In the genomic region with DNA sequence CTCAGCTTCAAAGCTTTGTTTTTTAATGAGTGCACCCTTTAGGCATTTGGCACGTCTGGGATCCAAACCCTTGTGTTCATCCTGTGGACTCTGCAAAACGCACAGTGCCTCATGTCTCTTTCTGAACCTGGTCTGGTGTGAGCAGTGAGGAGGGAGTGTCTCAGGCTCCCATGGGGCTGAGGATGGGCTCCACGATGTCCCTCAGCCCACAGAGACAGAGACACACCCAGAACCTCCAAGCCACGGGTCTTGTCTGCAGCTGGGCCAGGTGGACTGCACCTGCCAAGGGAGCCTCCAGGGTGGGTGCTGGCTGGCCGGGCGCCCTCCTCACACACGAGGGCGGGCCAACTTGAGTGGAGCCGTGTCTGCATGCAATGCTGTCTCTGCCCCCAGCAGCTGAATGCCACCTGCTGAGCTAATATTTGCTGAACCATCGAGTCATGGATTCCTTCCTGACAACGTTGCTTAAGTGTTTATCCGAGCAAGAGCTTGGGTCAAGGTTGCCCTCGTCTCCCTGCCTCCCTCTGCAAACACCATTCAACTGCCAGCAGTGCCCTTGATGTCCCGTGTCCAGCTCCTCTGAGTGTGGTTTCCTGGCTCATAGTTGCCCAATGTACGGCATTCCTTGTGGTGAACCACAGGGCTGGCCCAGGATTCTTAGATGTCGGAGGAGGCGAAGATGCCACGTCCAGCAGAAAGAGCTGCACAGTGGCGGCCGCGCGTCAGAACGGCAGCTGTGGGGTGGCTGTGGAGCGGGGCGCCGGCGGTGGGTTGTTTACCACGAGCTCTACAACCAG, we compare ENCODE assay signal across 1 cellular context.
TF ChIP-seq lines count a peak whose summit lies in the region.

No MANE protein-coding gene starts in this region.

TF ChIP-seq in HepG2, 621 proteins besides CTCF, POLR2A, EP300 and RAD21 (continued from another document and continues in another):
- TF ChIP-seq SMARCC2 (IDR thresholded peaks at IDR 0.05) = no peak
- TF ChIP-seq, protein P1, sequence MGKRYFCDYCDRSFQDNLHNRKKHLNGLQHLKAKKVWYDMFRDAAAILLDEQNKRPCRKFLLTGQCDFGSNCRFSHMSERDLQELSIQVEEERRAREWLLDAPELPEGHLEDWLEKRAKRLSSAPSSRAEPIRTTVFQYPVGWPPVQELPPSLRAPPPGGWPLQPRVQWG (CRISPR knock-in tag; IDR thresholded peaks at IDR 0.05; ENCODE audit: borderline replicate concordance, low read depth) = 0 out of 2 replicates have a peak, but pooled peaks have one; percentile 49
- TF ChIP-seq ZNF788 (CRISPR knock-in tag; IDR thresholded peaks at IDR 0.05; ENCODE audit: borderline replicate concordance) = peak; percentile 98
- TF ChIP-seq NCOA1 (CRISPR knock-in tag; IDR thresholded peaks at IDR 0.05) = peak; percentile 81
- TF ChIP-seq KLF13 (CRISPR knock-in tag; IDR thresholded peaks at IDR 0.05) = no peak
- no peak for TF ChIP-seq THAP9 (CRISPR knock-in tag; IDR thresholded peaks at IDR 0.05; ENCODE audit: borderline replicate concordance)
- TF ChIP-seq, protein P2, sequence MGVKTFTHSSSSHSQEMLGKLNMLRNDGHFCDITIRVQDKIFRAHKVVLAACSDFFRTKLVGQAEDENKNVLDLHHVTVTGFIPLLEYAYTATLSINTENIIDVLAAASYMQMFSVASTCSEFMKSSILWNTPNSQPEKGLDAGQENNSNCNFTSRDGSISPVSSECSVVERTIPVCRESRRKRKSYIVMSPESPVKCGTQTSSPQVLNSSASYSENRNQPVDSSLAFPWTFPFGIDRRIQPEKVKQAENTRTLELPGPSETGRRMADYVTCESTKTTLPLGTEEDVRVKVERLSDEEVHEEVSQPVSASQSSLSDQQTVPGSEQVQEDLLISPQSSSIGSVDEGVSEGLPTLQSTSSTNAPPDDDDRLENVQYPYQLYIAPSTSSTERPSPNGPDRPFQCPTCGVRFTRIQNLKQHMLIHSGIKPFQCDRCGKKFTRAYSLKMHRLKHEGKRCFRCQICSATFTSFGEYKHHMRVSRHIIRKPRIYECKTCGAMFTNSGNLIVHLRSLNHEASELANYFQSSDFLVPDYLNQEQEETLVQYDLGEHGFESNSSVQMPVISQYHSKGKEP (CRISPR knock-in tag; IDR thresholded peaks at IDR 0.05) = 0 out of 2 replicates have a peak, but pooled peaks have one; percentile 58
- no peak for TF ChIP-seq RARG (CRISPR knock-in tag; IDR thresholded peaks at IDR 0.05; ENCODE audit: low read depth)
- TF ChIP-seq ZNF703 (CRISPR knock-in tag; IDR thresholded peaks at IDR 0.05; ENCODE audit: borderline replicate concordance) = 0 out of 2 replicates have a peak, but pooled peaks have one; percentile 71
- TF ChIP-seq ZFP36 (IDR thresholded peaks at IDR 0.05; ENCODE audit: borderline replicate concordance, low read depth, low read length, partially characterized antibody) = no peak
- TF ChIP-seq, protein P3, sequence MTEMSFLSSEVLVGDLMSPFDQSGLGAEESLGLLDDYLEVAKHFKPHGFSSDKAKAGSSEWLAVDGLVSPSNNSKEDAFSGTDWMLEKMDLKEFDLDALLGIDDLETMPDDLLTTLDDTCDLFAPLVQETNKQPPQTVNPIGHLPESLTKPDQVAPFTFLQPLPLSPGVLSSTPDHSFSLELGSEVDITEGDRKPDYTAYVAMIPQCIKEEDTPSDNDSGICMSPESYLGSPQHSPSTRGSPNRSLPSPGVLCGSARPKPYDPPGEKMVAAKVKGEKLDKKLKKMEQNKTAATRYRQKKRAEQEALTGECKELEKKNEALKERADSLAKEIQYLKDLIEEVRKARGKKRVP (CRISPR knock-in tag; IDR thresholded peaks at IDR 0.05) = peak in 1 of 2 experiments; percentile 67; a peak in 2 of 4 replicates
- TF ChIP-seq KMT2B (CRISPR knock-in tag; IDR thresholded peaks at IDR 0.05) = peak; percentile 51; the same call in 1 of the 2 replicates
- TF ChIP-seq, protein P4, sequence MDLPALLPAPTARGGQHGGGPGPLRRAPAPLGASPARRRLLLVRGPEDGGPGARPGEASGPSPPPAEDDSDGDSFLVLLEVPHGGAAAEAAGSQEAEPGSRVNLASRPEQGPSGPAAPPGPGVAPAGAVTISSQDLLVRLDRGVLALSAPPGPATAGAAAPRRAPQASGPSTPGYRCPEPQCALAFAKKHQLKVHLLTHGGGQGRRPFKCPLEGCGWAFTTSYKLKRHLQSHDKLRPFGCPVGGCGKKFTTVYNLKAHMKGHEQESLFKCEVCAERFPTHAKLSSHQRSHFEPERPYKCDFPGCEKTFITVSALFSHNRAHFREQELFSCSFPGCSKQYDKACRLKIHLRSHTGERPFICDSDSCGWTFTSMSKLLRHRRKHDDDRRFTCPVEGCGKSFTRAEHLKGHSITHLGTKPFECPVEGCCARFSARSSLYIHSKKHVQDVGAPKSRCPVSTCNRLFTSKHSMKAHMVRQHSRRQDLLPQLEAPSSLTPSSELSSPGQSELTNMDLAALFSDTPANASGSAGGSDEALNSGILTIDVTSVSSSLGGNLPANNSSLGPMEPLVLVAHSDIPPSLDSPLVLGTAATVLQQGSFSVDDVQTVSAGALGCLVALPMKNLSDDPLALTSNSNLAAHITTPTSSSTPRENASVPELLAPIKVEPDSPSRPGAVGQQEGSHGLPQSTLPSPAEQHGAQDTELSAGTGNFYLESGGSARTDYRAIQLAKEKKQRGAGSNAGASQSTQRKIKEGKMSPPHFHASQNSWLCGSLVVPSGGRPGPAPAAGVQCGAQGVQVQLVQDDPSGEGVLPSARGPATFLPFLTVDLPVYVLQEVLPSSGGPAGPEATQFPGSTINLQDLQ (CRISPR knock-in tag; IDR thresholded peaks at IDR 0.05) = peak; percentile 90; the same call in 1 of the 2 replicates
- TF ChIP-seq, protein P5, sequence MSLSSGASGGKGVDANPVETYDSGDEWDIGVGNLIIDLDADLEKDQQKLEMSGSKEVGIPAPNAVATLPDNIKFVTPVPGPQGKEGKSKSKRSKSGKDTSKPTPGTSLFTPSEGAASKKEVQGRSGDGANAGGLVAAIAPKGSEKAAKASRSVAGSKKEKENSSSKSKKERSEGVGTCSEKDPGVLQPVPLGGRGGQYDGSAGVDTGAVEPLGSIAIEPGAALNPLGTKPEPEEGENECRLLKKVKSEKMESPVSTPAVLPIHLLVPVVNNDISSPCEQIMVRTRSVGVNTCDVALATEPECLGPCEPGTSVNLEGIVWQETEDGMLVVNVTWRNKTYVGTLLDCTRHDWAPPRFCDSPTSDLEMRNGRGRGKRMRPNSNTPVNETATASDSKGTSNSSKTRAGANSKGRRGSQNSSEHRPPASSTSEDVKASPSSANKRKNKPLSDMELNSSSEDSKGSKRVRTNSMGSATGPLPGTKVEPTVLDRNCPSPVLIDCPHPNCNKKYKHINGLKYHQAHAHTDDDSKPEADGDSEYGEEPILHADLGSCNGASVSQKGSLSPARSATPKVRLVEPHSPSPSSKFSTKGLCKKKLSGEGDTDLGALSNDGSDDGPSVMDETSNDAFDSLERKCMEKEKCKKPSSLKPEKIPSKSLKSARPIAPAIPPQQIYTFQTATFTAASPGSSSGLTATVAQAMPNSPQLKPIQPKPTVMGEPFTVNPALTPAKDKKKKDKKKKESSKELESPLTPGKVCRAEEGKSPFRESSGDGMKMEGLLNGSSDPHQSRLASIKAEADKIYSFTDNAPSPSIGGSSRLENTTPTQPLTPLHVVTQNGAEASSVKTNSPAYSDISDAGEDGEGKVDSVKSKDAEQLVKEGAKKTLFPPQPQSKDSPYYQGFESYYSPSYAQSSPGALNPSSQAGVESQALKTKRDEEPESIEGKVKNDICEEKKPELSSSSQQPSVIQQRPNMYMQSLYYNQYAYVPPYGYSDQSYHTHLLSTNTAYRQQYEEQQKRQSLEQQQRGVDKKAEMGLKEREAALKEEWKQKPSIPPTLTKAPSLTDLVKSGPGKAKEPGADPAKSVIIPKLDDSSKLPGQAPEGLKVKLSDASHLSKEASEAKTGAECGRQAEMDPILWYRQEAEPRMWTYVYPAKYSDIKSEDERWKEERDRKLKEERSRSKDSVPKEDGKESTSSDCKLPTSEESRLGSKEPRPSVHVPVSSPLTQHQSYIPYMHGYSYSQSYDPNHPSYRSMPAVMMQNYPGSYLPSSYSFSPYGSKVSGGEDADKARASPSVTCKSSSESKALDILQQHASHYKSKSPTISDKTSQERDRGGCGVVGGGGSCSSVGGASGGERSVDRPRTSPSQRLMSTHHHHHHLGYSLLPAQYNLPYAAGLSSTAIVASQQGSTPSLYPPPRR (CRISPR knock-in tag; IDR thresholded peaks at IDR 0.05; ENCODE audit: borderline replicate concordance) = peak; percentile 95
- TF ChIP-seq, protein P6, sequence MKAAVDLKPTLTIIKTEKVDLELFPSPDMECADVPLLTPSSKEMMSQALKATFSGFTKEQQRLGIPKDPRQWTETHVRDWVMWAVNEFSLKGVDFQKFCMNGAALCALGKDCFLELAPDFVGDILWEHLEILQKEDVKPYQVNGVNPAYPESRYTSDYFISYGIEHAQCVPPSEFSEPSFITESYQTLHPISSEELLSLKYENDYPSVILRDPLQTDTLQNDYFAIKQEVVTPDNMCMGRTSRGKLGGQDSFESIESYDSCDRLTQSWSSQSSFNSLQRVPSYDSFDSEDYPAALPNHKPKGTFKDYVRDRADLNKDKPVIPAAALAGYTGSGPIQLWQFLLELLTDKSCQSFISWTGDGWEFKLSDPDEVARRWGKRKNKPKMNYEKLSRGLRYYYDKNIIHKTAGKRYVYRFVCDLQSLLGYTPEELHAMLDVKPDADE (CRISPR knock-in tag; IDR thresholded peaks at IDR 0.05) = 0 out of 2 replicates have a peak, but pooled peaks have one; percentile 73
- TF ChIP-seq SAP130 (CRISPR knock-in tag; IDR thresholded peaks at IDR 0.05; ENCODE audit: low read depth) = peak; percentile 95
- no peak for TF ChIP-seq WIZ (CRISPR knock-in tag; IDR thresholded peaks at IDR 0.05)
- TF ChIP-seq DRAP1 (CRISPR knock-in tag; IDR thresholded peaks at IDR 0.05) = peak; percentile 60
- no peak for TF ChIP-seq ZNF678 (CRISPR knock-in tag; IDR thresholded peaks at IDR 0.05)
- TF ChIP-seq DZIP1 (CRISPR knock-in tag; IDR thresholded peaks at IDR 0.05) = no peak
- no peak for TF ChIP-seq RFX1 (IDR thresholded peaks at IDR 0.05)
- TF ChIP-seq, protein P7, sequence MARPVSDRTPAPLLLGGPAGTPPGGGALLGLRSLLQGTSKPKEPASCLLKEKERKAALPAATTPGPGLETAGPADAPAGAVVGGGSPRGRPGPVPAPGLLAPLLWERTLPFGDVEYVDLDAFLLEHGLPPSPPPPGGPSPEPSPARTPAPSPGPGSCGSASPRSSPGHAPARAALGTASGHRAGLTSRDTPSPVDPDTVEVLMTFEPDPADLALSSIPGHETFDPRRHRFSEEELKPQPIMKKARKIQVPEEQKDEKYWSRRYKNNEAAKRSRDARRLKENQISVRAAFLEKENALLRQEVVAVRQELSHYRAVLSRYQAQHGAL (CRISPR knock-in tag; IDR thresholded peaks at IDR 0.05; ENCODE audit: not compliant biosample characterization) = no peak
- TF ChIP-seq EED (CRISPR knock-in tag; IDR thresholded peaks at IDR 0.05) = no peak
- TF ChIP-seq ARID2 (CRISPR knock-in tag; IDR thresholded peaks at IDR 0.05; ENCODE audit: borderline replicate concordance) = no peak
- peak; percentile 55; the same call in 1 of the 2 replicates for TF ChIP-seq KLF9 (CRISPR knock-in tag; IDR thresholded peaks at IDR 0.05; ENCODE audit: low read depth)
- peak; percentile 87 for TF ChIP-seq PPARG (CRISPR knock-in tag; conservative IDR thresholded peaks at IDR 0.05)
- peak; percentile 45; the same call in 1 of the 2 replicates for TF ChIP-seq ZNF768 (CRISPR knock-in tag; IDR thresholded peaks at IDR 0.05)
- peak; percentile 90; the same call in 1 of the 2 replicates for TF ChIP-seq MLX (CRISPR knock-in tag; IDR thresholded peaks at IDR 0.05)
- peak; percentile 84 for TF ChIP-seq HNF4A (CRISPR knock-in tag; IDR thresholded peaks at IDR 0.05)
- TF ChIP-seq ZNF34 (CRISPR knock-in tag; IDR thresholded peaks at IDR 0.05; ENCODE audit: borderline replicate concordance) = no peak
- no peak for TF ChIP-seq NPAS2 (CRISPR knock-in tag; IDR thresholded peaks at IDR 0.05; ENCODE audit: borderline replicate concordance)
